In genomic region chr13:113493315-113493951, GRCh38 we compare ENCODE assay signal across 1 cellular context.
A peak's percentile ranks its signal among the peaks of the same experiment; 100 is the strongest.
TF ChIP-seq lines count a peak whose summit lies in the region.

No MANE protein-coding gene starts in this region.

TF ChIP-seq in HepG2, 621 proteins besides CTCF, POLR2A, EP300 and RAD21 (continued from another document and continues in another):
- TF ChIP-seq ATF4 (CRISPR knock-in tag; IDR thresholded peaks at IDR 0.05) (peak in 1 of 2 experiments; percentile 87; a peak in 2 of 4 replicates), ZNF3 (CRISPR knock-in tag; IDR thresholded peaks at IDR 0.05) (peak; percentile 78), TBX3 (IDR thresholded peaks at IDR 0.05; ENCODE audit: borderline replicate concordance) (peak; percentile 75; the same call in 1 of the 2 replicates), GABPA (IDR thresholded peaks at IDR 0.05; ENCODE audit: low read depth, low read length) (no peak), GABPA (CRISPR knock-in tag; IDR thresholded peaks at IDR 0.05; ENCODE audit: low read depth) (peak; percentile 48), FUBP1 (CRISPR knock-in tag; IDR thresholded peaks at IDR 0.05; ENCODE audit: borderline replicate concordance) (no peak), BHLHE40 (IDR thresholded peaks at IDR 0.05; ENCODE audit: low read length) (peak; percentile 69; the same call in 1 of the 2 replicates), NCOA2 (CRISPR knock-in tag; IDR thresholded peaks at IDR 0.05) (peak; percentile 44; the same call in 1 of the 2 replicates), AHR (CRISPR knock-in tag; IDR thresholded peaks at IDR 0.05) (no peak), KDM5B (CRISPR knock-in tag; IDR thresholded peaks at IDR 0.05; ENCODE audit: borderline replicate concordance) (no peak), MIER3 (CRISPR knock-in tag; IDR thresholded peaks at IDR 0.05; ENCODE audit: borderline replicate concordance) (peak; percentile 85; the same call in 1 of the 2 replicates), ZNF703 (CRISPR knock-in tag; IDR thresholded peaks at IDR 0.05; ENCODE audit: borderline replicate concordance) (no peak), NCOR1 (IDR thresholded peaks at IDR 0.05; ENCODE audit: borderline replicate concordance, low read length) (no peak), RELA (CRISPR knock-in tag; IDR thresholded peaks at IDR 0.05) (no peak), SP4 (CRISPR knock-in tag; IDR thresholded peaks at IDR 0.05) (no peak), KDM4B (CRISPR knock-in tag; IDR thresholded peaks at IDR 0.05) (no peak), MED13 (CRISPR knock-in tag; IDR thresholded peaks at IDR 0.05) (no peak), ZNF879 (CRISPR knock-in tag; IDR thresholded peaks at IDR 0.05) (no peak), ZNF317 (CRISPR knock-in tag; IDR thresholded peaks at IDR 0.05) (no peak), ARID4A (CRISPR knock-in tag; IDR thresholded peaks at IDR 0.05; ENCODE audit: borderline replicate concordance) (peak; percentile 28; the same call in 1 of the 2 replicates), ZBTB25 (CRISPR knock-in tag; IDR thresholded peaks at IDR 0.05) (0 out of 2 replicates have a peak, but pooled peaks have one; percentile 24), ZC3H13 (CRISPR knock-in tag; IDR thresholded peaks at IDR 0.05) (no peak), ZNF274 (CRISPR knock-in tag; IDR thresholded peaks at IDR 0.05) (no peak), ETV6 (CRISPR knock-in tag; conservative IDR thresholded peaks at IDR 0.05) (no peak), RFX1 (IDR thresholded peaks at IDR 0.05) (no peak), DR1 (CRISPR knock-in tag; IDR thresholded peaks at IDR 0.05) (no peak), ARID5B (CRISPR knock-in tag; IDR thresholded peaks at IDR 0.05) (peak; percentile 91), ZNF513 (CRISPR knock-in tag; conservative IDR thresholded peaks at IDR 0.05) (no peak), SMAD1 (CRISPR knock-in tag; IDR thresholded peaks at IDR 0.05; ENCODE audit: borderline replicate concordance, low read depth) (no peak), MAFK (conservative IDR thresholded peaks at IDR 0.05 in 1 of 2, IDR thresholded peaks at IDR 0.05 in 1 of 2; ENCODE audit: low read length in 2 of 2) (peak; percentile 81), PREB (CRISPR knock-in tag; IDR thresholded peaks at IDR 0.05) (no peak), ZNF10 (CRISPR knock-in tag; IDR thresholded peaks at IDR 0.05; ENCODE audit: borderline replicate concordance, low read depth) (no peak), FOXA3 (CRISPR knock-in tag; IDR thresholded peaks at IDR 0.05) (peak; percentile 88), ELF4 (CRISPR knock-in tag; IDR thresholded peaks at IDR 0.05; ENCODE audit: borderline replicate concordance) (no peak), ZSCAN30 (CRISPR knock-in tag; IDR thresholded peaks at IDR 0.05) (no peak), CHD2 (IDR thresholded peaks at IDR 0.05; ENCODE audit: low read depth, low read length) (no peak), TOPORS (CRISPR knock-in tag; IDR thresholded peaks at IDR 0.05) (no peak), THAP7 (CRISPR knock-in tag; IDR thresholded peaks at IDR 0.05) (no peak), THAP11 (CRISPR knock-in tag; IDR thresholded peaks at IDR 0.05) (peak; percentile 65), NR0B2 (CRISPR knock-in tag; IDR thresholded peaks at IDR 0.05) (no peak), SYNCRIP (IDR thresholded peaks at IDR 0.05; ENCODE audit: insufficient read depth, low read depth, low read length) (no peak), ZBTB14 (CRISPR knock-in tag; IDR thresholded peaks at IDR 0.05) (no peak), SNRNP70 (IDR thresholded peaks at IDR 0.05; ENCODE audit: low read depth, low read length) (no peak), U2AF1 (optimal IDR thresholded peaks at IDR 0.05; ENCODE audit: low read depth, low read length) (no peak), NCOA1 (CRISPR knock-in tag; IDR thresholded peaks at IDR 0.05) (no peak), PCBP1 (IDR thresholded peaks at IDR 0.05; ENCODE audit: borderline replicate concordance, low read depth, low read length) (no peak), ZNF235 (CRISPR knock-in tag; IDR thresholded peaks at IDR 0.05; ENCODE audit: borderline replicate concordance) (no peak), FOSL1 (CRISPR knock-in tag; IDR thresholded peaks at IDR 0.05; ENCODE audit: borderline replicate concordance) (peak; percentile 89), CREM (IDR thresholded peaks at IDR 0.05) (0 out of 2 replicates have a peak, but pooled peaks have one; percentile 27), CREM (CRISPR knock-in tag; IDR thresholded peaks at IDR 0.05) (no peak), PHF5A (CRISPR knock-in tag; IDR thresholded peaks at IDR 0.05; ENCODE audit: low read depth, unreplicated experiment) (no peak)
